Comparison of ENCODE assay signal across 10 cellular contexts in the genomic region with DNA sequence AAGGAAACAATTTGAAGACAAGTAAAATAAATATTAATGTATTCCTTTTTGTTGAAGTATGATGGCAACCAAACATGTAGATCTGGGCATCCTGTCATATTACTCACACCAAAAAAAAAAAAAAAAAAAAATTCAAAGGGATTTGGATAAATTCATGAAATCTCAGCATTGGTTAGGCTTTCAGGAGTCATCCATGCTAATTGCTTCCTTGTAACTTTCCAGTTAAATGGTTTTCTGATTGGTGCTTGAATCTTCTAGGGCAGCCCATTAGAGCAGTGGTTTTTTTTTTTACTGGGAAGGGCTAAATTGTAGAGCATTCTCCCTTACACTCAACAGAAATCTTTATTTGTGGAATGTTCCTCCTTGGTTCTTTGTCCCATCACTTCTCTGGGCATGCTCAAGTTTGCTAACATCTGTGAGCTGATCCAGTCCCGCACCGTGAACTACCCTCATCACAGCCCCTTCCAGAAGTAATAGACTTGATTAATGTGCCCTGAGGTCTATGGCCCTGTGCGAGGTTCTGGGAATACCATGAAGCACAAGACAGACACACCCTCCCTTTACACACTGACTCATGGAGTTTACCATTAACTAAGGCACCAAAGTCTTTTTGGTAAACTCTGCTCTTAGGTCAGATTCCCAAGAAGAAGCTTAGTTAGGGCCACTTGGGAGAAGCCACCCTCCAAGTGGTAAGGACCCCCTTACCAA. TPM values are rescaled to one million over a fixed set of nuclear protein-coding genes. Genes with fewer than 3 reads are reported as not detected.
A peak's percentile ranks its signal among the peaks of the same experiment; 100 is the strongest.
DNase-seq lines count a peak whose midpoint lies in the region; ATAC-seq and TF ChIP-seq lines count a peak whose summit lies in the region.
"Had no signal": no experiment of that assay in that cellular context is flagged by ENCODE, and none has a peak within 500 bp of the region (broad histone marks: within the 10 kb centered on the region; RNA-seq: fewer than 3 reads in every experiment).

No MANE protein-coding gene starts in this region.

- peak overlapping the region; percentile 82 for H3K27ac ChIP-seq in CD4-positive, alpha-beta memory T cell (ENCODE audit: low read depth, low read length)

- H3K4me3 ChIP-seq in CD4-positive, alpha-beta memory T cell (ENCODE audit: low read length in 2 of 2) = peak overlapping the region; percentile 64 to 76
- no peak overlapping the region for H3K4me3 ChIP-seq in mucosa of descending colon
- H3K4me3 ChIP-seq in HAP-1 = no peak overlapping the region

- H3K27ac Mint-ChIP-seq in CD4-positive, alpha-beta memory T cell = peak overlapping the region; percentile 95 to 98 (median 96)
- peak overlapping the region; percentile 87 for H3K27ac Mint-ChIP-seq in chondrocyte (ENCODE audit: unreplicated experiment)

- peaks cover 0 to 2% (median 0%) of the 10 kb centered on the region in 8 donors for H3K9me3 Mint-ChIP-seq in CD4-positive, alpha-beta memory T cell
- H3K9me3 Mint-ChIP-seq in chondrocyte (ENCODE audit: low read depth) = no peaks in the 10 kb centered on the region

- peak overlapping the region; percentile 92 to 98 (median 94) for H3K4me3 Mint-ChIP-seq in CD4-positive, alpha-beta memory T cell
- H3K4me3 Mint-ChIP-seq in chondrocyte (ENCODE audit: unreplicated experiment) = no peak overlapping the region

- TF ChIP-seq CTCF in chondrocyte (IDR thresholded peaks at IDR 0.05) (no peak), mucosa of descending colon (IDR thresholded peaks at IDR 0.05) (no peak)

- DNase-seq in CD4-positive, alpha-beta memory T cell = no peak
- DNase-seq in HT1080 (ENCODE audit: low read depth) (peak; percentile 35), chondrocyte (ENCODE audit: low spot score) (no peak), mucosa of descending colon (peak; percentile 34 to 70 (median 36)), HAP-1 (ENCODE audit: low spot score in 2 of 2) (no peak), NCI-H82 treated with DMSO at 0.1 percent for 48 hours (lab: John Stamatoyannopoulos, UW; ENCODE audit: unreplicated experiment) (no peak)
- DNase-seq: MV-4-11, Right ventricle myocardium superior had no signal

- peaks cover 0 to 27% of the 10 kb centered on the region in 2 donors for H3K36me3 Mint-ChIP-seq in CD4-positive, alpha-beta memory T cell
- no peaks in the 10 kb centered on the region for H3K36me3 Mint-ChIP-seq in chondrocyte (ENCODE audit: low read depth)

- ATAC-seq in mucosa of descending colon = peak; percentile 78
- ATAC-seq in HG02981 (IDR thresholded peaks at IDR 0.05; ENCODE audit: unreplicated experiment) = no peak
- no peak for ATAC-seq in GM21390 (IDR thresholded peaks at IDR 0.05; ENCODE audit: unreplicated experiment)

- H3K27me3 ChIP-seq in CD4-positive, alpha-beta memory T cell (ENCODE audit: insufficient read depth, low read length) = no peaks in the 10 kb centered on the region
- peaks cover 24% of the 10 kb centered on the region for H3K27me3 ChIP-seq in HAP-1 (ENCODE audit: low read depth)

- CTCF ChIA-PET in CD4-positive, alpha-beta memory T cell (lab: Charles Lee; ENCODE audit: partially characterized antibody) = interaction anchor here (0.7 to 3.5 kb wide), 5 partner anchors 62 to 139 kb away, joined by 4 to 19 read pairs (median 4); no protein-coding TSS in a partner anchor

- peaks cover 71 to 96% (median 84%) of the 10 kb centered on the region in 4 donors for H3K4me1 Mint-ChIP-seq in CD4-positive, alpha-beta memory T cell
- peaks cover 75% of the 10 kb centered on the region for H3K4me1 Mint-ChIP-seq in chondrocyte (ENCODE audit: low read depth)

- H3K36me3 ChIP-seq in CD4-positive, alpha-beta memory T cell (ENCODE audit: insufficient read depth, low read length) = peaks cover 7% of the 10 kb centered on the region
- H3K36me3 ChIP-seq in mucosa of descending colon (ENCODE audit: low read depth) (no peaks in the 10 kb centered on the region), HAP-1 (replicated peaks) (no peaks in the 10 kb centered on the region)

- intact Hi-C loops in CD4-positive, alpha-beta memory T cell (cut with micrococcal nuclease) = loop anchor here (1.0 kb wide), 1 partner anchor 7 kb away; no protein-coding TSS in a partner anchor
- intact Hi-C loops in mucosa of descending colon (cut with DNase I, micrococcal nuclease) = no loop called here

- H3K27me3 Mint-ChIP-seq in CD4-positive, alpha-beta memory T cell = no peaks in the 10 kb centered on the region
- H3K27me3 Mint-ChIP-seq in chondrocyte (ENCODE audit: low read depth) = no peaks in the 10 kb centered on the region

- H3K9me3 ChIP-seq in CD4-positive, alpha-beta memory T cell (ENCODE audit: control insufficient read depth in 1 of 2, low read length in 2 of 2) = no peaks in the 10 kb centered on the region
- H3K9me3 ChIP-seq in mucosa of descending colon (no peaks in the 10 kb centered on the region), HAP-1 (no peaks in the 10 kb centered on the region)

- POLR2A ChIA-PET in CD4-positive, alpha-beta memory T cell (lab: Charles Lee; ENCODE audit: partially characterized antibody) = interaction anchor here (0.7 to 16.5 kb wide), 4 partner anchors 7 to 83 kb away, joined by 3 to 342 read pairs (median 32); no protein-coding TSS in a partner anchor

- in situ Hi-C loops in HAP-1 (cut with MboI; ENCODE audit: low sequenced_read_pairs) = no loop called here

- peaks cover 96% of the 10 kb centered on the region for H3K4me1 ChIP-seq in CD4-positive, alpha-beta memory T cell (ENCODE audit: insufficient read depth, low read length)
- H3K4me1 ChIP-seq in mucosa of descending colon (ENCODE audit: low read depth) = peaks cover 66% of the 10 kb centered on the region
- H3K4me1 ChIP-seq in HAP-1 = peaks cover 14% of the 10 kb centered on the region

RNA-seq across cellular contexts. Expression of a gene that starts 56.0 kb away (rescaled TPM):
- total RNA-seq in CD4-positive, alpha-beta memory T cell = 10 to 100 TPM; 17.5 to 18.4 TPM
- 10 to 100 TPM in 1 of 2 donors, 1 to 10 TPM in 1; 3.4 to 23.2 TPM for polyA plus RNA-seq in CD4-positive, alpha-beta memory T cell
- 51.4 and 52.0 TPM in 2 replicates for total RNA-seq in HT1080 (2014; rRNA removed; shearing (Covaris generic))
- 54.0 and 54.5 TPM in 2 replicates for polyA plus RNA-seq in HT1080 (2015; cell fraction: cytosol; rRNA removed)
- 67.7 and 73.3 TPM in 2 replicates for polyA plus RNA-seq in HT1080 (2015; cell fraction: nucleus; rRNA removed)
- total RNA-seq in chondrocyte = 33.8 to 58.2 TPM (median 55.2 TPM) in 3 replicates
- 10 to 100 TPM; 65.9 to 83.8 (median 70.7) TPM for total RNA-seq in mucosa of descending colon

Comparison
In these comparisons a context has a peak if more than half of its experiments do, and no peak if none do; other contexts are left out.
1. DNase-seq: peak in HT1080 (single experiment) and mucosa of descending colon (3 of 3); none in CD4-positive, alpha-beta memory T cell (0 of 5), chondrocyte (single experiment), HAP-1 (0 of 2) and NCI-H82 treated with DMSO at 0.1 percent for 48 hours (single experiment).
2. H3K4me3 ChIP-seq: peak in CD4-positive, alpha-beta memory T cell (2 of 2); none in mucosa of descending colon (single experiment) and HAP-1 (single experiment).